In the genomic region with DNA sequence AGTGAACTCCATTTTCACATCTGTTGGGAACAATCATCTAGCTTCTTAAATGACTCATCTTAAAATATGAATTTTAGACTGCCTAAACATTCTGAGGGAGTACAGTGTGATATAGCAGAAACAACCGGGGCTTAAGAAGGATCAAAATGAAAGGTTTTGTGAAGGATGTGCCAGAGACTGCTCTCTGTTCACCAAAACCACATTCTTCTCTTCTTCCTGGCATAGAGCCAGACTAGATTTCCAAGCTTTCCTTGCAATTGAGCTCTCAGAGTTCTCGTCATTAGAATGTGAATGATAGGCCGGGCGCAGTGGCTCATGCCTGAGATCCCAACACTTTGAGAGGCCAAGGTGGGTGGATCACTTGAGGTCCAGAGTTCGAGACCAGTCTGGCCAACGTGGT, we compare ENCODE assay signal across 16 cellular contexts.
DNase-seq lines count a peak whose midpoint lies in the region; ATAC-seq and TF ChIP-seq lines count a peak whose summit lies in the region.
"Had no signal": no experiment of that assay in that cellular context is flagged by ENCODE, and none has a peak within 500 bp of the region (broad histone marks: within the 10 kb centered on the region; RNA-seq: fewer than 3 reads in every experiment).

No MANE protein-coding gene starts in this region.

- no peak overlapping the region for H3K4me3 Mint-ChIP-seq in WTC11
- no peak overlapping the region for H3K4me3 Mint-ChIP-seq in nephron
- no peak overlapping the region for H3K4me3 Mint-ChIP-seq in activated naive CD4-positive, alpha-beta T cell treated with anti-CD3 and anti-CD28 coated beads for 36 hours
- H3K4me3 Mint-ChIP-seq: CD4-positive, alpha-beta memory T cell had no signal

- ATAC-seq in WTC11 (peak; percentile 38; the same call in 1 of the 2 replicates), GM19452 (IDR thresholded peaks at IDR 0.05; ENCODE audit: unreplicated experiment) (no peak), psoas muscle (no peak)
- ATAC-seq: GM12878 had no signal

- no peak for TF ChIP-seq CTCF in WTC11 (IDR thresholded peaks at IDR 0.05)
- no peak for TF ChIP-seq CTCF in fibroblast of pulmonary artery (IDR thresholded peaks at IDR 0.05; ENCODE audit: low read length, missing control alignments)
- no peak for TF ChIP-seq CTCF in nephron (IDR thresholded peaks at IDR 0.05; ENCODE audit: unreplicated experiment in 3 of 3)
- TF ChIP-seq CTCF in psoas muscle (IDR thresholded peaks at IDR 0.05), result no peak

- intact Hi-C loops in activated naive CD4-positive, alpha-beta T cell treated with anti-CD3 and anti-CD28 coated beads for 36 hours (cut with micrococcal nuclease), result no loop called here
- intact Hi-C loops in psoas muscle (cut with DNase I), result no loop called here

- H3K4me3 ChIP-seq in GM23248, result no peak overlapping the region
- H3K4me3 ChIP-seq in fibroblast of pulmonary artery (replicated peaks; ENCODE audit: low read depth, low read length), result no peak overlapping the region
- no peak overlapping the region for H3K4me3 ChIP-seq in psoas muscle
- H3K4me3 ChIP-seq: GM12878 had no signal

- H3K9me3 Mint-ChIP-seq in WTC11 (no peaks in the 10 kb centered on the region), nephron (peaks cover 5% of the 10 kb centered on the region)
- no peaks in the 10 kb centered on the region for H3K9me3 Mint-ChIP-seq in activated naive CD4-positive, alpha-beta T cell treated with anti-CD3 and anti-CD28 coated beads for 36 hours

- POLR2A ChIA-PET in WTC11 (lab: Charles Lee), result no interaction called here

- H3K9ac ChIP-seq in GM23248, result no peak overlapping the region

- H3K4me1 ChIP-seq in GM23248 (ENCODE audit: insufficient read depth) (no peaks in the 10 kb centered on the region), psoas muscle (no peaks in the 10 kb centered on the region)
- H3K4me1 ChIP-seq: BE2C had no signal

- H3K27me3 ChIP-seq in GM23248 (replicated peaks; ENCODE audit: insufficient read depth), result no peaks in the 10 kb centered on the region
- no peaks in the 10 kb centered on the region for H3K27me3 ChIP-seq in psoas muscle (ENCODE audit: insufficient read depth in 3 of 3, low read length in 2 of 3)

- H3K9me2 ChIP-seq in GM23248 (ENCODE audit: insufficient read depth), result no peaks in the 10 kb centered on the region

- H4K20me1 ChIP-seq in GM23248 (ENCODE audit: insufficient read depth), result no peaks in the 10 kb centered on the region

- no peaks in the 10 kb centered on the region for H3K36me3 Mint-ChIP-seq in WTC11
- no peaks in the 10 kb centered on the region for H3K36me3 Mint-ChIP-seq in nephron (ENCODE audit: low read depth)
- H3K36me3 Mint-ChIP-seq in activated naive CD4-positive, alpha-beta T cell treated with anti-CD3 and anti-CD28 coated beads for 36 hours (ENCODE audit: low read depth), result no peaks in the 10 kb centered on the region
- H3K36me3 Mint-ChIP-seq: CD4-positive, alpha-beta memory T cell had no signal

- H3K36me3 ChIP-seq in GM23248 (ENCODE audit: low read depth), result no peaks in the 10 kb centered on the region
- H3K36me3 ChIP-seq in psoas muscle (ENCODE audit: insufficient read depth in 1 of 2, low read depth in 1 of 2), result no peaks in the 10 kb centered on the region
- H3K36me3 ChIP-seq: BE2C had no signal

- H3K27me3 Mint-ChIP-seq in WTC11 (ENCODE audit: low read depth) (no peaks in the 10 kb centered on the region), nephron (ENCODE audit: low read depth) (no peaks in the 10 kb centered on the region)
- H3K27me3 Mint-ChIP-seq in activated naive CD4-positive, alpha-beta T cell treated with anti-CD3 and anti-CD28 coated beads for 36 hours (ENCODE audit: low read depth), result no peaks in the 10 kb centered on the region
- H3K27me3 Mint-ChIP-seq: CD4-positive, alpha-beta memory T cell had no signal

- peak; percentile 1 for DNase-seq in GM23248
- DNase-seq in WTC11 (ENCODE audit: low spot score), result no peak
- peak; percentile 6 for DNase-seq in fibroblast of pulmonary artery (ENCODE audit: low read depth)
- DNase-seq in activated naive CD4-positive, alpha-beta T cell treated with anti-CD3 and anti-CD28 coated beads for 36 hours, result no peak
- no peak for DNase-seq in psoas muscle
- DNase-seq: BE2C; CD4-positive, alpha-beta memory T cell; DMS79; NCI-H1048; NCI-H2107; NCI-H446 treated with DMSO at 0.1 percent for 48 hours; NCI-H774; SHP77 treated with DMSO at 0.1 percent for 48 hours had no signal

- CTCF ChIA-PET in WTC11 (lab: Charles Lee), result no interaction called here
- CTCF ChIA-PET in activated naive CD4-positive, alpha-beta T cell treated with anti-CD3 and anti-CD28 coated beads for 36 hours (lab: Charles Lee), result no interaction called here

- no peak overlapping the region for H2AFZ ChIP-seq in GM23248

- in situ Hi-C loops in GM23248 (cut with MboI), result no loop called here

- WGBS in GM23248 (ENCODE audit: low coverage in 1 of 2, low lambda C conversion rate in 2 of 2, missing lambda C conversion rate in 2 of 2), 2 experiments, result 24 to 38% methylated on average over 6 of the region's 6 CpGs
- 57 to 68% (median 66%) methylated on average over 6 of the region's 6 CpGs for WGBS in psoas muscle, 3 donors

- H3K9me3 ChIP-seq in GM23248 (ENCODE audit: low read depth) (no peaks in the 10 kb centered on the region), psoas muscle (no peaks in the 10 kb centered on the region)
- H3K9me3 ChIP-seq: BE2C had no signal

- H3K79me2 ChIP-seq in GM23248 (ENCODE audit: insufficient read depth), result no peaks in the 10 kb centered on the region

- H3K27ac Mint-ChIP-seq in WTC11 (peak overlapping the region; percentile 68; the same call in 1 of the 2 replicates), nephron (peak overlapping the region; percentile 29 to 67 (median 41))
- H3K27ac Mint-ChIP-seq in activated naive CD4-positive, alpha-beta T cell treated with anti-CD3 and anti-CD28 coated beads for 36 hours, result no peak overlapping the region
- H3K27ac Mint-ChIP-seq: CD4-positive, alpha-beta memory T cell had no signal

- H3K27ac ChIP-seq in GM23248 (no peak overlapping the region), psoas muscle (no peak overlapping the region)

- H3K4me2 ChIP-seq in GM23248 (ENCODE audit: unreplicated experiment), result no peak overlapping the region

- H3K4me1 Mint-ChIP-seq in WTC11 (peaks cover 11% of the 10 kb centered on the region), nephron (no peaks in the 10 kb centered on the region)
- no peaks in the 10 kb centered on the region for H3K4me1 Mint-ChIP-seq in activated naive CD4-positive, alpha-beta T cell treated with anti-CD3 and anti-CD28 coated beads for 36 hours (ENCODE audit: low read depth)
- H3K4me1 Mint-ChIP-seq: CD4-positive, alpha-beta memory T cell had no signal

- H3F3A ChIP-seq in GM23248 (ENCODE audit: insufficient read depth), result no peaks in the 10 kb centered on the region

TF ChIP-seq in WTC11, 78 proteins besides CTCF, POLR2A, EP300 and RAD21 (continues in another document):
- TF ChIP-seq EMX1 (CRISPR knock-in tag; IDR thresholded peaks at IDR 0.05) (no peak), GRHL2 (CRISPR knock-in tag; IDR thresholded peaks at IDR 0.05; ENCODE audit: insufficient replicate concordance, severe bottlenecking) (no peak), NR3C1 (CRISPR knock-in tag; conservative IDR thresholded peaks at IDR 0.05; ENCODE audit: low read depth) (no peak), NR2C2 (CRISPR knock-in tag; IDR thresholded peaks at IDR 0.05) (no peak), MXD4 (CRISPR knock-in tag; IDR thresholded peaks at IDR 0.05; ENCODE audit: borderline replicate concordance) (no peak), NFE2L1 (CRISPR knock-in tag; IDR thresholded peaks at IDR 0.05) (no peak), ESRRA (CRISPR knock-in tag; IDR thresholded peaks at IDR 0.05; ENCODE audit: borderline replicate concordance) (no peak), ZNF263 (CRISPR knock-in tag; IDR thresholded peaks at IDR 0.05; ENCODE audit: low read depth) (no peak)
- TF ChIP-seq, protein P1, sequence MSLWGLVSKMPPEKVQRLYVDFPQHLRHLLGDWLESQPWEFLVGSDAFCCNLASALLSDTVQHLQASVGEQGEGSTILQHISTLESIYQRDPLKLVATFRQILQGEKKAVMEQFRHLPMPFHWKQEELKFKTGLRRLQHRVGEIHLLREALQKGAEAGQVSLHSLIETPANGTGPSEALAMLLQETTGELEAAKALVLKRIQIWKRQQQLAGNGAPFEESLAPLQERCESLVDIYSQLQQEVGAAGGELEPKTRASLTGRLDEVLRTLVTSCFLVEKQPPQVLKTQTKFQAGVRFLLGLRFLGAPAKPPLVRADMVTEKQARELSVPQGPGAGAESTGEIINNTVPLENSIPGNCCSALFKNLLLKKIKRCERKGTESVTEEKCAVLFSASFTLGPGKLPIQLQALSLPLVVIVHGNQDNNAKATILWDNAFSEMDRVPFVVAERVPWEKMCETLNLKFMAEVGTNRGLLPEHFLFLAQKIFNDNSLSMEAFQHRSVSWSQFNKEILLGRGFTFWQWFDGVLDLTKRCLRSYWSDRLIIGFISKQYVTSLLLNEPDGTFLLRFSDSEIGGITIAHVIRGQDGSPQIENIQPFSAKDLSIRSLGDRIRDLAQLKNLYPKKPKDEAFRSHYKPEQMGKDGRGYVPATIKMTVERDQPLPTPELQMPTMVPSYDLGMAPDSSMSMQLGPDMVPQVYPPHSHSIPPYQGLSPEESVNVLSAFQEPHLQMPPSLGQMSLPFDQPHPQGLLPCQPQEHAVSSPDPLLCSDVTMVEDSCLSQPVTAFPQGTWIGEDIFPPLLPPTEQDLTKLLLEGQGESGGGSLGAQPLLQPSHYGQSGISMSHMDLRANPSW (CRISPR knock-in tag; conservative IDR thresholded peaks at IDR 0.05; ENCODE audit: low read depth), result no peak
- TF ChIP-seq, protein P2, sequence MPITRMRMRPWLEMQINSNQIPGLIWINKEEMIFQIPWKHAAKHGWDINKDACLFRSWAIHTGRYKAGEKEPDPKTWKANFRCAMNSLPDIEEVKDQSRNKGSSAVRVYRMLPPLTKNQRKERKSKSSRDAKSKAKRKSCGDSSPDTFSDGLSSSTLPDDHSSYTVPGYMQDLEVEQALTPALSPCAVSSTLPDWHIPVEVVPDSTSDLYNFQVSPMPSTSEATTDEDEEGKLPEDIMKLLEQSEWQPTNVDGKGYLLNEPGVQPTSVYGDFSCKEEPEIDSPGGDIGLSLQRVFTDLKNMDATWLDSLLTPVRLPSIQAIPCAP (CRISPR knock-in tag; IDR thresholded peaks at IDR 0.05), result no peak
- TF ChIP-seq, protein P3, sequence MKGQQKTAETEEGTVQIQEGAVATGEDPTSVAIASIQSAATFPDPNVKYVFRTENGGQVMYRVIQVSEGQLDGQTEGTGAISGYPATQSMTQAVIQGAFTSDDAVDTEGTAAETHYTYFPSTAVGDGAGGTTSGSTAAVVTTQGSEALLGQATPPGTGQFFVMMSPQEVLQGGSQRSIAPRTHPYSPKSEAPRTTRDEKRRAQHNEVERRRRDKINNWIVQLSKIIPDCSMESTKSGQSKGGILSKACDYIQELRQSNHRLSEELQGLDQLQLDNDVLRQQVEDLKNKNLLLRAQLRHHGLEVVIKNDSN (CRISPR knock-in tag; IDR thresholded peaks at IDR 0.05), result no peak
- TF ChIP-seq, protein P4, sequence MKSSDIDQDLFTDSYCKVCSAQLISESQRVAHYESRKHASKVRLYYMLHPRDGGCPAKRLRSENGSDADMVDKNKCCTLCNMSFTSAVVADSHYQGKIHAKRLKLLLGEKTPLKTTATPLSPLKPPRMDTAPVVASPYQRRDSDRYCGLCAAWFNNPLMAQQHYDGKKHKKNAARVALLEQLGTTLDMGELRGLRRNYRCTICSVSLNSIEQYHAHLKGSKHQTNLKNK (CRISPR knock-in tag; IDR thresholded peaks at IDR 0.05), result no peak

Comparison
In these comparisons a context has a peak if more than half of its experiments do, and no peak if none do; other contexts are left out.
1. DNase-seq: peak in GM23248 (single experiment) and fibroblast of pulmonary artery (single experiment); none in WTC11 (single experiment), activated naive CD4-positive, alpha-beta T cell treated with anti-CD3 and anti-CD28 coated beads for 36 hours (single experiment) and psoas muscle (0 of 2).